In the genomic region with DNA sequence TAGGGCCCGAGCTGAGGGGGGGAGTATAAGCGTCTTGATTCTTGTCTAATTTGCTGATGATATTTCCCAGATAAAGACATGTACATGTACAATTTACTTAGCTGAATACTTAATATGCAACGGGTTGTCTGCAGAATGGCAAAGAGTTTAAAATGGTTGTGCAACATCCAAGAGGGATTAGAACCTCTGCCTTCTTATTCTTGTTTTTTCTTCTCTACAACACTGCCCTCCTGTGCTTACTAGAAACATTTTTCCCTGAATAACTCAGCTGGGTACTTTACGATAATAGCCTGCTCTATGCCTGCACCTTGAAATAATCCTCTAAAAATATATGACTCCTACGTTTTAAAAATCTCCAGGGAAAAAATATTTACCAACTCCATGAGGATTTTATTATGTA, we compare ENCODE assay signal across 9 cellular contexts. TPM values are rescaled to one million over a fixed set of nuclear protein-coding genes. Genes with fewer than 3 reads are reported as not detected.
DNase-seq lines count a peak whose midpoint lies in the region; ATAC-seq and TF ChIP-seq lines count a peak whose summit lies in the region.
"Had no signal": no experiment of that assay in that cellular context is flagged by ENCODE, and none has a peak within 500 bp of the region (broad histone marks: within the 10 kb centered on the region; RNA-seq: fewer than 3 reads in every experiment).

No MANE protein-coding gene starts in this region.

- TF ChIP-seq EP300 in upper lobe of left lung (IDR thresholded peaks at IDR 0.05): no peak
- no peak for TF ChIP-seq EP300 in ovary (IDR thresholded peaks at IDR 0.05)

- DNase-seq in SIG-M5 treated with dmso at 0.1 percent for 504 hours (lab: John Stamatoyannopoulos, UW; ENCODE audit: unreplicated experiment) (peak; percentile 56), SIG-M5 (lab: John Stamatoyannopoulos, UW) (no peak), NCI-H524 treated with DMSO at 0.1 percent for 48 hours (lab: John Stamatoyannopoulos, UW) (peak; percentile 2), fibroblast of gingiva (ENCODE audit: low read depth) (peak; percentile 43), upper lobe of left lung (no peak), ovary (no peak), germinal center (ENCODE audit: low spot score) (no peak)
- no peak for DNase-seq in effector memory CD4-positive, alpha-beta T cell
- DNase-seq: CD4-positive, CD25-positive, alpha-beta regulatory T cell had no signal

- intact Hi-C loops in ovary (cut with DNase I): loop anchor here in 1 of 4 donors (10.0 kb wide), 1 partner anchor 142 kb away; no protein-coding TSS in a partner anchor

- H3K4me1 ChIP-seq in upper lobe of left lung (peaks cover 0 to 7% (median 0%) of the 10 kb centered on the region in 4 donors), ovary (ENCODE audit: insufficient read depth) (no peaks in the 10 kb centered on the region)
- H3K4me1 ChIP-seq in effector memory CD4-positive, alpha-beta T cell (ENCODE audit: control insufficient read depth, insufficient read depth, low read length, poor library complexity, severe bottlenecking): no peaks in the 10 kb centered on the region

- peak in 4 of 6 experiments; percentile 21 to 46 (median 28) for TF ChIP-seq CTCF in upper lobe of left lung (IDR thresholded peaks at IDR 0.05)
- no peak for TF ChIP-seq CTCF in ovary (IDR thresholded peaks at IDR 0.05)

- no peaks in the 10 kb centered on the region for H3K27me3 ChIP-seq in upper lobe of left lung
- H3K27me3 ChIP-seq in effector memory CD4-positive, alpha-beta T cell (replicated peaks; ENCODE audit: control insufficient read depth, insufficient read depth, low read length, poor library complexity, severe bottlenecking): no peaks in the 10 kb centered on the region
- H3K27me3 ChIP-seq in ovary: no peaks in the 10 kb centered on the region

- ATAC-seq in upper lobe of left lung (ENCODE audit: low FRiP score in 2 of 2): peak in 1 of 2 donors; percentile 60

- H3K4me3 ChIP-seq in upper lobe of left lung (no peak overlapping the region), ovary (no peak overlapping the region)
- no peak overlapping the region for H3K4me3 ChIP-seq in effector memory CD4-positive, alpha-beta T cell (ENCODE audit: insufficient read depth, low read depth, low read length, poor library complexity, severe bottlenecking)

- no peak for TF ChIP-seq POLR2A in upper lobe of left lung (IDR thresholded peaks at IDR 0.05)
- no peak for TF ChIP-seq POLR2A in ovary (IDR thresholded peaks at IDR 0.05)

- H3K9me3 ChIP-seq in upper lobe of left lung (no peaks in the 10 kb centered on the region), ovary (no peaks in the 10 kb centered on the region)
- no peaks in the 10 kb centered on the region for H3K9me3 ChIP-seq in effector memory CD4-positive, alpha-beta T cell (ENCODE audit: control insufficient read depth, low read length)

- 33 to 49% methylated on average over 5 of the region's 5 CpGs for WGBS in upper lobe of left lung, 2 donors
- WGBS in ovary, 3 donors: 42 to 44% (median 44%) methylated on average over 5 of the region's 5 CpGs

- H3K27ac ChIP-seq in upper lobe of left lung (no peak overlapping the region), ovary (no peak overlapping the region)
- H3K27ac ChIP-seq in effector memory CD4-positive, alpha-beta T cell (ENCODE audit: insufficient read depth, low read length, poor library complexity, severe bottlenecking): no peak overlapping the region

- H3K36me3 ChIP-seq in upper lobe of left lung (no peaks in the 10 kb centered on the region), ovary (no peaks in the 10 kb centered on the region)
- no peaks in the 10 kb centered on the region for H3K36me3 ChIP-seq in effector memory CD4-positive, alpha-beta T cell (ENCODE audit: control insufficient read depth, insufficient read depth, low read length)

RNA-seq across cellular contexts. Expression of a gene that starts 41.8 kb away (rescaled TPM):
- 10 to 100 TPM in 5 of 6 donors, 1 to 10 TPM in 1; 8.9 to 38.1 (median 15.3) TPM for total RNA-seq in upper lobe of left lung
- 10 to 100 TPM in 6 of 7 donors, 1 to 10 TPM in 1; 8.2 to 18.5 (median 13.4) TPM for total RNA-seq in ovary
- polyA plus RNA-seq in ovary: 10 to 100 TPM; 13.4 to 24.9 TPM

RNA-seq across cellular contexts. Expression of a gene that starts 41.9 kb away (rescaled TPM):
- total RNA-seq in upper lobe of left lung (1 to 10 TPM; 6.0 to 9.9 (median 8.0) TPM), ovary (10 to 100 TPM in 3 of 7 donors, 1 to 10 TPM in 4; 5.5 to 10.4 (median 6.8) TPM)
- 1 to 10 TPM; 2.0 to 5.8 TPM for polyA plus RNA-seq in ovary

Comparison
In these comparisons a context has a peak if more than half of its experiments do, and no peak if none do; other contexts are left out.
1. DNase-seq: peak in SIG-M5 treated with dmso at 0.1 percent for 504 hours (single experiment), NCI-H524 treated with DMSO at 0.1 percent for 48 hours (single experiment) and fibroblast of gingiva (single experiment); none in SIG-M5 (single experiment), upper lobe of left lung (0 of 2), effector memory CD4-positive, alpha-beta T cell (0 of 3), ovary (0 of 5) and germinal center (single experiment).
2. CTCF ChIP-seq: peak in upper lobe of left lung (4 of 6); none in ovary (0 of 3).